Comparison of ENCODE assay signal across 1 cellular context in the genomic region with DNA sequence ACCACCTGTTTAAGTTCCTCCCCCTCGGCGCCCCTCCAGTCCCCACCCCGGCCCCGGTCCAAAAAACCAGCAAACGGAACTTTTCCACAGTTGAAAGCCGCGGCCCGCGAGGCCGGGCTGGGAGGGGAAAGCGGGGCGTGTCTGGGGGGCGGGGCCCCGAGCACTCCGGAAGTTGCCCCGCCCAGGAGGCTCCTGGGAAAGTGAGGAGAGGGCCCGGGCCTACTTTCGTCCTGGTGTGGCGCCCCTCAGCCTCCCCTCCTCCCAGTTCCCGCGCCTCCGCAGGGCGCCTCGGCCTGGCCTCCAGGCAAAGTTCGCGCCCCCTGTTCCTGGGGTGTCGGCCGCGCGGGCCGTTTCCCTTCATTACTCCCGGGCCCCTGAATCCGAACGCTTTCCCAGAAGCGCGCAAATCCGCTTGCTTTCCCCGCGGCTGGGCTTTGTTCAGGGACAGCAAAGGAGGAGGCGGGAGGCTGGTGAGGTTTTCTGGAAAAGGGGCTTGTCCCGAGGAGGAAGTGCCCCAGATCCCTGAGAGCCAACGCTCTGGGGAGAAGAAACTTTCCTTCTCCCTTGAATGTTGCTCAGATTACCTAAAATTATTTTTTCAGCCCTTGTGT.
TF ChIP-seq lines count a peak whose summit lies in the region.

No MANE protein-coding gene starts in this region.

TF ChIP-seq in IMR-90, 13 proteins besides CTCF, POLR2A, EP300 and RAD21:
- no peak for TF ChIP-seq BHLHE40 (IDR thresholded peaks at IDR 0.05; ENCODE audit: low read depth, low read length)
- no peak for TF ChIP-seq SMC3 (IDR thresholded peaks at IDR 0.05; ENCODE audit: low read depth, low read length)
- no peak for TF ChIP-seq MAFK (IDR thresholded peaks at IDR 0.05; ENCODE audit: low read depth, low read length)
- no peak for TF ChIP-seq RFX5 (IDR thresholded peaks at IDR 0.05; ENCODE audit: low read depth, low read length)
- TF ChIP-seq RCOR1 (IDR thresholded peaks at IDR 0.05; ENCODE audit: insufficient replicate concordance, low read length) = no peak
- TF ChIP-seq, protein P1, sequence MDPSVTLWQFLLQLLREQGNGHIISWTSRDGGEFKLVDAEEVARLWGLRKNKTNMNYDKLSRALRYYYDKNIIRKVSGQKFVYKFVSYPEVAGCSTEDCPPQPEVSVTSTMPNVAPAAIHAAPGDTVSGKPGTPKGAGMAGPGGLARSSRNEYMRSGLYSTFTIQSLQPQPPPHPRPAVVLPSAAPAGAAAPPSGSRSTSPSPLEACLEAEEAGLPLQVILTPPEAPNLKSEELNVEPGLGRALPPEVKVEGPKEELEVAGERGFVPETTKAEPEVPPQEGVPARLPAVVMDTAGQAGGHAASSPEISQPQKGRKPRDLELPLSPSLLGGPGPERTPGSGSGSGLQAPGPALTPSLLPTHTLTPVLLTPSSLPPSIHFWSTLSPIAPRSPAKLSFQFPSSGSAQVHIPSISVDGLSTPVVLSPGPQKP (IDR thresholded peaks at IDR 0.05; ENCODE audit: borderline replicate concordance, low read depth, low read length) = no peak
- TF ChIP-seq MXI1 (IDR thresholded peaks at IDR 0.05; ENCODE audit: borderline replicate concordance, low read depth, low read length) = no peak
- TF ChIP-seq NFE2L2 (IDR thresholded peaks at IDR 0.05; ENCODE audit: low read depth, low read length) = no peak
- no peak for TF ChIP-seq MAZ (IDR thresholded peaks at IDR 0.05; ENCODE audit: borderline replicate concordance, low read depth, low read length)
